Comparison of ENCODE assay signal across 8 cellular contexts in genomic region chr22:25362215-25362882, GRCh38.
DNase-seq lines count a peak whose midpoint lies in the region; ATAC-seq and TF ChIP-seq lines count a peak whose summit lies in the region.

No MANE protein-coding gene starts in this region.

- ATAC-seq in right lobe of liver (peak; percentile 47 to 64 (median 60)), HG03175 (IDR thresholded peaks at IDR 0.05; ENCODE audit: unreplicated experiment) (no peak)

- peak overlapping the region in 1 of 3 donors; percentile 40 for H3K27ac ChIP-seq in right lobe of liver

- TF ChIP-seq CTCF in NB4 (IDR thresholded peaks at IDR 0.05; ENCODE audit: low read depth, low read length) (peak; percentile 85), choroid plexus epithelial cell (conservative IDR thresholded peaks at IDR 0.05; ENCODE audit: low read depth, low read length) (peak; percentile 92), right lobe of liver (IDR thresholded peaks at IDR 0.05) (peak; percentile 77 to 88 (median 84))

- no peak overlapping the region for H3K4me3 ChIP-seq in NB4 (ENCODE audit: low read depth, low read length)
- no peak overlapping the region for H3K4me3 ChIP-seq in choroid plexus epithelial cell (ENCODE audit: low read depth, low read length)
- no peak overlapping the region for H3K4me3 ChIP-seq in right lobe of liver

- H3K27me3 ChIP-seq in right lobe of liver: no peaks in the 10 kb centered on the region

- 30% methylated on average over 4 of the region's 17 CpGs for WGBS in right lobe of liver (ENCODE audit: insufficient coverage, low coverage, low lambda C conversion rate, missing lambda C conversion rate)

- TF ChIP-seq POLR2A in NB4 (IDR thresholded peaks at IDR 0.05; ENCODE audit: extremely low read depth, insufficient read length): no peak
- no peak for TF ChIP-seq POLR2A in right lobe of liver (IDR thresholded peaks at IDR 0.05)

- DNase-seq in DMS153 treated with DMSO at 0.1 percent for 48 hours (lab: John Stamatoyannopoulos, UW; ENCODE audit: unreplicated experiment) (peak; percentile 36), DMS153 (lab: John Stamatoyannopoulos, UW) (no peak), NB4 (ENCODE audit: low read depth) (peak; percentile 66), choroid plexus epithelial cell (ENCODE audit: low read depth) (peak; percentile 54), right lobe of liver (peak in 2 of 3 donors; percentile 58 to 71)
- peak; percentile 51 to 70 for DNase-seq in activated CD4-positive, alpha-beta T cell treated with anti-CD3 and anti-CD28 coated beads for 4 hours
- peak; percentile 45 to 54 (median 50) for DNase-seq in stimulated activated CD4-positive, alpha-beta T cell treated with anti-CD3 and anti-CD28 coated beads, TNF-alpha, amount 100 ng/mL, for 4 hours (ENCODE audit: low read depth in 3 of 3)

- intact Hi-C loops in right lobe of liver (cut with DNase I): no loop called here

- H3K36me3 ChIP-seq in right lobe of liver: peaks cover 0 to 31% (median 9%) of the 10 kb centered on the region in 4 donors

- no peaks in the 10 kb centered on the region for H3K9me3 ChIP-seq in right lobe of liver

- peaks cover 0 to 28% (median 8%) of the 10 kb centered on the region in 4 donors for H3K4me1 ChIP-seq in right lobe of liver
